1 cellular context compared by ENCODE assay signal in genomic region chr5:172156541-172156994, GRCh38.
A peak's percentile ranks its signal among the peaks of the same experiment; 100 is the strongest.
TF ChIP-seq lines count a peak whose summit lies in the region.

No MANE protein-coding gene starts in this region.

TF ChIP-seq in K562, 482 proteins besides CTCF, POLR2A, EP300 and RAD21 (continues in another document):
- TF ChIP-seq SMAD4 (CRISPR knock-in tag; conservative IDR thresholded peaks at IDR 0.05) (peak; percentile 55), USF1 (CRISPR knock-in tag; IDR thresholded peaks at IDR 0.05) (no peak), NCOR1 (IDR thresholded peaks at IDR 0.05) (peak; percentile 70), STAT5A (IDR thresholded peaks at IDR 0.05; ENCODE audit: borderline replicate concordance, low read length) (no peak), TAF9B (IDR thresholded peaks at IDR 0.05; ENCODE audit: partially characterized antibody) (no peak), ZNF592 (IDR thresholded peaks at IDR 0.05) (0 out of 2 replicates have a peak, but pooled peaks have one; percentile 20), ZBTB8A (IDR thresholded peaks at IDR 0.05; ENCODE audit: partially characterized antibody) (no peak), ZNF644 (tag; IDR thresholded peaks at IDR 0.05; ENCODE audit: low read depth) (no peak), THAP12 (CRISPR knock-in tag; IDR thresholded peaks at IDR 0.05) (no peak), TCF3 (CRISPR knock-in tag; IDR thresholded peaks at IDR 0.05) (peak; percentile 66), PCBP1 (IDR thresholded peaks at IDR 0.05; ENCODE audit: low read depth, low read length, poor library complexity, severe bottlenecking) (no peak), CREM (IDR thresholded peaks at IDR 0.05; ENCODE audit: low read depth) (0 out of 2 replicates have a peak, but pooled peaks have one; percentile 25), ZNF217 (CRISPR knock-in tag; IDR thresholded peaks at IDR 0.05) (no peak), ZNF316 (IDR thresholded peaks at IDR 0.05) (no peak), FOXA1 (IDR thresholded peaks at IDR 0.05; ENCODE audit: borderline replicate concordance) (no peak), NCOA1 (IDR thresholded peaks at IDR 0.05; ENCODE audit: low read depth) (no peak), FOXK2 (conservative IDR thresholded peaks at IDR 0.05 in 1 of 2, IDR thresholded peaks at IDR 0.05 in 1 of 2; ENCODE audit: low read depth in 2 of 2) (peak; percentile 54 to 62; a peak in 3 of 4 replicates), NFE2 (IDR thresholded peaks at IDR 0.05; ENCODE audit: low read depth) (0 out of 2 replicates have a peak, but pooled peaks have one; percentile 11), FOXK1 (CRISPR knock-in tag; IDR thresholded peaks at IDR 0.05; ENCODE audit: borderline replicate concordance) (no peak), KDM1A (IDR thresholded peaks at IDR 0.05) (peak; percentile 79 to 80), NFIC (IDR thresholded peaks at IDR 0.05) (peak; percentile 88), NR2C1 (IDR thresholded peaks at IDR 0.05) (peak; percentile 52; the same call in 1 of the 2 replicates), NR2C1 (tag; IDR thresholded peaks at IDR 0.05) (peak; percentile 70), ETS2 (tag; IDR thresholded peaks at IDR 0.05; ENCODE audit: borderline replicate concordance, poor library complexity, severe bottlenecking) (no peak), XRCC5 (IDR thresholded peaks at IDR 0.05; ENCODE audit: low read depth, low read length) (no peak), E2F6 (IDR thresholded peaks at IDR 0.05; ENCODE audit: borderline replicate concordance in 1 of 2, extremely low read depth in 1 of 2, insufficient read depth in 1 of 2, insufficient read length in 1 of 2, low read depth in 1 of 2, low read length in 1 of 2, poor library complexity in 1 of 2, severe bottlenecking in 1 of 2) (peak in 1 of 2 experiments; percentile 41), ZNF512 (tag; IDR thresholded peaks at IDR 0.05) (no peak), BCOR (IDR thresholded peaks at IDR 0.05) (peak; percentile 21; the same call in 1 of the 2 replicates), CTBP1 (IDR thresholded peaks at IDR 0.05; ENCODE audit: borderline replicate concordance) (peak; percentile 21; the same call in 1 of the 2 replicates), TEAD2 (tag; IDR thresholded peaks at IDR 0.05) (no peak), RCOR1 (IDR thresholded peaks at IDR 0.05; ENCODE audit: borderline replicate concordance in 1 of 2, low read depth in 2 of 2, low read length in 2 of 2) (peak in 1 of 2 experiments; percentile 31; a peak in 1 of 4 replicates), NFYB (IDR thresholded peaks at IDR 0.05; ENCODE audit: extremely low read depth, insufficient read length) (no peak), EHMT2 (IDR thresholded peaks at IDR 0.05) (0 out of 2 replicates have a peak, but pooled peaks have one; percentile 32), HSF4 (CRISPR knock-in tag; IDR thresholded peaks at IDR 0.05; ENCODE audit: borderline replicate concordance) (no peak), TEAD4 (IDR thresholded peaks at IDR 0.05; ENCODE audit: low read length) (peak; percentile 65; the same call in 1 of the 2 replicates), TEAD4 (CRISPR knock-in tag; IDR thresholded peaks at IDR 0.05; ENCODE audit: borderline replicate concordance) (no peak), ZBTB43 (CRISPR knock-in tag; IDR thresholded peaks at IDR 0.05) (no peak), SMARCA4 (IDR thresholded peaks at IDR 0.05) (0 out of 2 replicates have a peak, but pooled peaks have one; percentile 32), POLR2AphosphoS5 (IDR thresholded peaks at IDR 0.05; ENCODE audit: control insufficient read depth, insufficient read depth, low read depth, low read length) (peak; percentile 60; the same call in 1 of the 2 replicates), ETV1 (tag; conservative IDR thresholded peaks at IDR 0.05; ENCODE audit: low read depth) (peak; percentile 60), PRDM10 (IDR thresholded peaks at IDR 0.05; ENCODE audit: partially characterized antibody) (peak; percentile 29), ATF7 (IDR thresholded peaks at IDR 0.05) (no peak), CBFA2T3 (IDR thresholded peaks at IDR 0.05) (peak; percentile 90), CREB5 (CRISPR knock-in tag; IDR thresholded peaks at IDR 0.05) (no peak), ZSCAN32 (CRISPR knock-in tag; IDR thresholded peaks at IDR 0.05) (no peak), TRIM24 (IDR thresholded peaks at IDR 0.05) (no peak), CBFA2T2 (conservative IDR thresholded peaks at IDR 0.05) (peak; percentile 72), ZNF175 (CRISPR knock-in tag; IDR thresholded peaks at IDR 0.05; ENCODE audit: low read depth) (peak; percentile 22; the same call in 1 of the 2 replicates), TAL1 (IDR thresholded peaks at IDR 0.05) (peak; percentile 64; the same call in 1 of the 2 replicates), ZNF507 (tag; conservative IDR thresholded peaks at IDR 0.05) (no peak), FOXA3 (CRISPR knock-in tag; conservative IDR thresholded peaks at IDR 0.05 in 1 of 2, IDR thresholded peaks at IDR 0.05 in 1 of 2) (no peak), IRF1 (CRISPR knock-in tag; IDR thresholded peaks at IDR 0.05; ENCODE audit: borderline replicate concordance) (no peak), DNMT1 (IDR thresholded peaks at IDR 0.05) (no peak), RAD51 (IDR thresholded peaks at IDR 0.05; ENCODE audit: borderline replicate concordance, low read depth) (no peak), SOX6 (IDR thresholded peaks at IDR 0.05) (peak; percentile 57; the same call in 1 of the 2 replicates)
